Comparison of ENCODE assay signal across 28 cellular contexts in the genomic region with DNA sequence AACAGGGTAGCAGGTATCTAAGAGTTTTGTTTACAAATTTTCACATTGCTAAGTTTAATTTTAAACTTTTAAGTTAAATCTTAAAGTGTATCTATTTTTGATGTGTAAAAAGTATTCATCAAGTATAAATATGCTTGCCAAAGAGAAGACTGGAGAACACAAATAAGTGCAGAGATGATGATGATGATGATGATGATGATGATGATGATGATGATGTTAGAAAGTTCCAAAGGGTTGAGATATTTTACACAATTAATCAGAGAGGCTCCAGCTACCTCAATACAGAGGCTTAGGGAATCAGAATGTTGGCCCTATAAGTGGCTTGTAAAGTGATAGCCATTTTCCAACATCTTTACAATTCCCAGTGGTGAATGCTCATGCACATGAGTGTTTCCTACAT.
"Had no signal": no experiment of that assay in that cellular context is flagged by ENCODE, and none has a peak within 500 bp of the region (broad histone marks: within the 10 kb centered on the region; RNA-seq: fewer than 3 reads in every experiment).

No MANE protein-coding gene starts in this region.

- DNase-seq: colonic mucosa; cortex of kidney; dermis blood vessel endothelial cell; dorsolateral prefrontal cortex; effector CD4-positive, alpha-beta T cell; effector CD8-positive, alpha-beta T cell; effector memory CD4-positive, alpha-beta T cell; effector memory CD8-positive, alpha-beta T cell; endodermal cell; erythroblast; esophagus squamous epithelium; foreskin fibroblast; foreskin keratinocyte; foreskin melanocyte; gastrocnemius medialis; glutamatergic neuron; head of caudate nucleus; heart left ventricle; heart right ventricle had no signal

- H3K36me3 ChIP-seq: colonic mucosa, esophagus muscularis mucosa, esophagus squamous epithelium, gastrocnemius medialis, gastroesophageal sphincter, heart left ventricle, heart right ventricle had no signal

- H3K4me1 ChIP-seq: colonic mucosa, esophagus muscularis mucosa, esophagus squamous epithelium, foreskin keratinocyte, gastrocnemius medialis, gastroesophageal sphincter, heart left ventricle, heart right ventricle had no signal

- ATAC-seq: effector memory CD8-positive, alpha-beta T cell; esophagus mucosa; foreskin keratinocyte; gastrocnemius medialis; gastroesophageal sphincter; heart left ventricle; heart right ventricle had no signal

- H3K27me3 ChIP-seq: colonic mucosa, esophagus muscularis mucosa, esophagus squamous epithelium, foreskin keratinocyte, gastrocnemius medialis, gastroesophageal sphincter, heart right ventricle had no signal

- H3K4me3 ChIP-seq: colonic mucosa, coronary artery, dorsolateral prefrontal cortex, esophagus muscularis mucosa, esophagus squamous epithelium, gastrocnemius medialis, gastroesophageal sphincter, heart left ventricle, heart right ventricle had no signal

- H3K27ac ChIP-seq: colonic mucosa, coronary artery, dorsolateral prefrontal cortex, epithelial cell of prostate, esophagus muscularis mucosa, esophagus squamous epithelium, foreskin keratinocyte, gastrocnemius medialis, gastroesophageal sphincter, heart left ventricle, heart right ventricle had no signal

- H3K9me3 ChIP-seq: colonic mucosa, gastrocnemius medialis had no signal

- FAIRE-seq: colon, endometrium, endothelial cell of umbilical vein, frontal cortex had no signal
